ENCODE assay signal across 1 cellular context in the genomic region with DNA sequence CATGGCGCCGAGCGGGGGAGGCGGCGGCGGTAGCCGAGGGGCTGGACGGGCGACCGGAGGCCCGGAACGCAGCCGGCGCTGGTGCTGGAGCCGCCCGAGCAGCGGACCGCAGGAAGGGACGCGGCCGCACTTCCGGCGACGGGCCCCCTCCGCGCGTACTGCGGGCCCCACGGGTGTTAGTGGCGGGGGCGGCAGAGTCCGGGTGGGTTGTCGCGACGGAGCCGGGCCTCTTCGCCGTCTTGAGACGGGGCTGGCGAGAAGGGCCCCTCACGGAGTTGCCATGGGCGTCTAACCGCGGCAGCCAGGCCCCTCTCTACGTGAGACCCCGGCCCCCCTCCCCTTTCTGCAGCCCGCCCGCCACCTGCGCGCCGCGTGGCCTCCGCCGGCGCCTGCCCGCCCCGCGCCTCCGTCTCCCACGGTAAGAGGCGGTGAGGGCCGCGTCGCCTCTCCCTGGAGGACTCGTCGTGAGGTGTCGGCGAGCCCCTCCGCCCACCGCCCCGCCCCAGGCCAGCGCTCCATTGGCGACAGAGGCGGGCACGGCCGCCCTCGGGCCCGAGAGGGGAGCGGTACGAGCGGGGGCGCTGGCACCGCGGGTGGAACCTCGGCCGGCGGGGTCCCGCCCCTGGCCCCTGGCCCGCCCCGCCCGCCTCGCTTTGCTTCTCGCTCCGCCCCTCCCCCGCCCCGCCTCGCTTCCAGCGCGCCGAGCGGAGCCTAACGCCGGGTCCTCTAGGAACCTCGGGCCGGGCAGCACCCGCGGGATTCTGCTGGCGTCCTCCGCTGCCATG.
TF ChIP-seq lines count a peak whose summit lies in the region.

A gene with protein sequence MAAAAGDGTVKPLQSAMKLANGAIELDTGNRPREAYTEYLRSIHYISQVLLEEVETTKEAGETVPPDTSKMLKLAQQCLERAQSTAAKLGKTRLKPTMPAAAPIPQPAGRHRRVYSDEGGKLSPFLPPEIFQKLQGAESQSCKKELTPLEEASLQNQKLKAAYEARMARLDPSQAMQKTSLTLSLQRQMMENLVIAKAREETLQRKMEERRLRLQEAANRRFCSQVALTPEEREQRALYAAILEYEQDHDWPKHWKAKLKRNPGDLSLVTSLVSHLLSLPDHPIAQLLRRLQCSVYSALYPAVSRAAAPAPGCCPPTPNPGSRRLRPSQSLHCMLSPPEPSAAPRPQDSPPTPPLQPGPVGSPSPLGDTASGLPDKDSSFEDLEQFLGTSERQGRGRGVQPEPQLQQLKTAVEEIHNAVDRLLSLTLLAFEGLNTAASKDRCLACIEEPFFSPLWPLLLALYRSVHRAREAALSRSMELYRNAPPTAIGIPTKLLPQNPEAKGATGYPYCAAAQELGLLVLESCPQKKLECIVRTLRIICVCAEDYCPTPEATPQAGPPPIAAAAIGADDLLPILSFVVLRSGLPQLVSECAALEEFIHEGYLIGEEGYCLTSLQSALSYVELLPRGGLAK (minus strand): TSS at position 40 of the 785 bp plus-strand sequence. CDS start 37 bp downstream, at position 3.
A gene with protein sequence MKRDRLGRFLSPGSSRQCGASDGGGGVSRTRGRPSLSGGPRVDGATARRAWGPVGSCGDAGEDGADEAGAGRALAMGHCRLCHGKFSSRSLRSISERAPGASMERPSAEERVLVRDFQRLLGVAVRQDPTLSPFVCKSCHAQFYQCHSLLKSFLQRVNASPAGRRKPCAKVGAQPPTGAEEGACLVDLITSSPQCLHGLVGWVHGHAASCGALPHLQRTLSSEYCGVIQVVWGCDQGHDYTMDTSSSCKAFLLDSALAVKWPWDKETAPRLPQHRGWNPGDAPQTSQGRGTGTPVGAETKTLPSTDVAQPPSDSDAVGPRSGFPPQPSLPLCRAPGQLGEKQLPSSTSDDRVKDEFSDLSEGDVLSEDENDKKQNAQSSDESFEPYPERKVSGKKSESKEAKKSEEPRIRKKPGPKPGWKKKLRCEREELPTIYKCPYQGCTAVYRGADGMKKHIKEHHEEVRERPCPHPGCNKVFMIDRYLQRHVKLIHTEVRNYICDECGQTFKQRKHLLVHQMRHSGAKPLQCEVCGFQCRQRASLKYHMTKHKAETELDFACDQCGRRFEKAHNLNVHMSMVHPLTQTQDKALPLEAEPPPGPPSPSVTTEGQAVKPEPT (plus strand): TSS at position 679 of the 785 bp plus-strand sequence. CDS start 104 bp downstream, at position 783.

TF ChIP-seq in K562, 482 proteins besides CTCF, POLR2A, EP300 and RAD21 (continued from another document and continues in another):
- TF ChIP-seq, protein P1, sequence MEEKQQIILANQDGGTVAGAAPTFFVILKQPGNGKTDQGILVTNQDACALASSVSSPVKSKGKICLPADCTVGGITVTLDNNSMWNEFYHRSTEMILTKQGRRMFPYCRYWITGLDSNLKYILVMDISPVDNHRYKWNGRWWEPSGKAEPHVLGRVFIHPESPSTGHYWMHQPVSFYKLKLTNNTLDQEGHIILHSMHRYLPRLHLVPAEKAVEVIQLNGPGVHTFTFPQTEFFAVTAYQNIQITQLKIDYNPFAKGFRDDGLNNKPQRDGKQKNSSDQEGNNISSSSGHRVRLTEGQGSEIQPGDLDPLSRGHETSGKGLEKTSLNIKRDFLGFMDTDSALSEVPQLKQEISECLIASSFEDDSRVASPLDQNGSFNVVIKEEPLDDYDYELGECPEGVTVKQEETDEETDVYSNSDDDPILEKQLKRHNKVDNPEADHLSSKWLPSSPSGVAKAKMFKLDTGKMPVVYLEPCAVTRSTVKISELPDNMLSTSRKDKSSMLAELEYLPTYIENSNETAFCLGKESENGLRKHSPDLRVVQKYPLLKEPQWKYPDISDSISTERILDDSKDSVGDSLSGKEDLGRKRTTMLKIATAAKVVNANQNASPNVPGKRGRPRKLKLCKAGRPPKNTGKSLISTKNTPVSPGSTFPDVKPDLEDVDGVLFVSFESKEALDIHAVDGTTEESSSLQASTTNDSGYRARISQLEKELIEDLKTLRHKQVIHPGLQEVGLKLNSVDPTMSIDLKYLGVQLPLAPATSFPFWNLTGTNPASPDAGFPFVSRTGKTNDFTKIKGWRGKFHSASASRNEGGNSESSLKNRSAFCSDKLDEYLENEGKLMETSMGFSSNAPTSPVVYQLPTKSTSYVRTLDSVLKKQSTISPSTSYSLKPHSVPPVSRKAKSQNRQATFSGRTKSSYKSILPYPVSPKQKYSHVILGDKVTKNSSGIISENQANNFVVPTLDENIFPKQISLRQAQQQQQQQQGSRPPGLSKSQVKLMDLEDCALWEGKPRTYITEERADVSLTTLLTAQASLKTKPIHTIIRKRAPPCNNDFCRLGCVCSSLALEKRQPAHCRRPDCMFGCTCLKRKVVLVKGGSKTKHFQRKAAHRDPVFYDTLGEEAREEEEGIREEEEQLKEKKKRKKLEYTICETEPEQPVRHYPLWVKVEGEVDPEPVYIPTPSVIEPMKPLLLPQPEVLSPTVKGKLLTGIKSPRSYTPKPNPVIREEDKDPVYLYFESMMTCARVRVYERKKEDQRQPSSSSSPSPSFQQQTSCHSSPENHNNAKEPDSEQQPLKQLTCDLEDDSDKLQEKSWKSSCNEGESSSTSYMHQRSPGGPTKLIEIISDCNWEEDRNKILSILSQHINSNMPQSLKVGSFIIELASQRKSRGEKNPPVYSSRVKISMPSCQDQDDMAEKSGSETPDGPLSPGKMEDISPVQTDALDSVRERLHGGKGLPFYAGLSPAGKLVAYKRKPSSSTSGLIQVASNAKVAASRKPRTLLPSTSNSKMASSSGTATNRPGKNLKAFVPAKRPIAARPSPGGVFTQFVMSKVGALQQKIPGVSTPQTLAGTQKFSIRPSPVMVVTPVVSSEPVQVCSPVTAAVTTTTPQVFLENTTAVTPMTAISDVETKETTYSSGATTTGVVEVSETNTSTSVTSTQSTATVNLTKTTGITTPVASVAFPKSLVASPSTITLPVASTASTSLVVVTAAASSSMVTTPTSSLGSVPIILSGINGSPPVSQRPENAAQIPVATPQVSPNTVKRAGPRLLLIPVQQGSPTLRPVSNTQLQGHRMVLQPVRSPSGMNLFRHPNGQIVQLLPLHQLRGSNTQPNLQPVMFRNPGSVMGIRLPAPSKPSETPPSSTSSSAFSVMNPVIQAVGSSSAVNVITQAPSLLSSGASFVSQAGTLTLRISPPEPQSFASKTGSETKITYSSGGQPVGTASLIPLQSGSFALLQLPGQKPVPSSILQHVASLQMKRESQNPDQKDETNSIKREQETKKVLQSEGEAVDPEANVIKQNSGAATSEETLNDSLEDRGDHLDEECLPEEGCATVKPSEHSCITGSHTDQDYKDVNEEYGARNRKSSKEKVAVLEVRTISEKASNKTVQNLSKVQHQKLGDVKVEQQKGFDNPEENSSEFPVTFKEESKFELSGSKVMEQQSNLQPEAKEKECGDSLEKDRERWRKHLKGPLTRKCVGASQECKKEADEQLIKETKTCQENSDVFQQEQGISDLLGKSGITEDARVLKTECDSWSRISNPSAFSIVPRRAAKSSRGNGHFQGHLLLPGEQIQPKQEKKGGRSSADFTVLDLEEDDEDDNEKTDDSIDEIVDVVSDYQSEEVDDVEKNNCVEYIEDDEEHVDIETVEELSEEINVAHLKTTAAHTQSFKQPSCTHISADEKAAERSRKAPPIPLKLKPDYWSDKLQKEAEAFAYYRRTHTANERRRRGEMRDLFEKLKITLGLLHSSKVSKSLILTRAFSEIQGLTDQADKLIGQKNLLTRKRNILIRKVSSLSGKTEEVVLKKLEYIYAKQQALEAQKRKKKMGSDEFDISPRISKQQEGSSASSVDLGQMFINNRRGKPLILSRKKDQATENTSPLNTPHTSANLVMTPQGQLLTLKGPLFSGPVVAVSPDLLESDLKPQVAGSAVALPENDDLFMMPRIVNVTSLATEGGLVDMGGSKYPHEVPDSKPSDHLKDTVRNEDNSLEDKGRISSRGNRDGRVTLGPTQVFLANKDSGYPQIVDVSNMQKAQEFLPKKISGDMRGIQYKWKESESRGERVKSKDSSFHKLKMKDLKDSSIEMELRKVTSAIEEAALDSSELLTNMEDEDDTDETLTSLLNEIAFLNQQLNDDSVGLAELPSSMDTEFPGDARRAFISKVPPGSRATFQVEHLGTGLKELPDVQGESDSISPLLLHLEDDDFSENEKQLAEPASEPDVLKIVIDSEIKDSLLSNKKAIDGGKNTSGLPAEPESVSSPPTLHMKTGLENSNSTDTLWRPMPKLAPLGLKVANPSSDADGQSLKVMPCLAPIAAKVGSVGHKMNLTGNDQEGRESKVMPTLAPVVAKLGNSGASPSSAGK (IDR thresholded peaks at IDR 0.05), result peak; percentile 59
- peak; percentile 30; the same call in 1 of the 2 replicates for TF ChIP-seq JUND (IDR thresholded peaks at IDR 0.05; ENCODE audit: borderline replicate concordance, low read depth, low read length)
- no peak; the same call in 2 of the 3 replicates for TF ChIP-seq JUND (tag; IDR thresholded peaks at IDR 0.05; ENCODE audit: borderline replicate concordance, low read depth, low read length)
- TF ChIP-seq ZNF79 (CRISPR knock-in tag; IDR thresholded peaks at IDR 0.05; ENCODE audit: low read depth), result no peak
- TF ChIP-seq BHLHE40 (IDR thresholded peaks at IDR 0.05; ENCODE audit: low read length), result no peak
- TF ChIP-seq, protein P2, sequence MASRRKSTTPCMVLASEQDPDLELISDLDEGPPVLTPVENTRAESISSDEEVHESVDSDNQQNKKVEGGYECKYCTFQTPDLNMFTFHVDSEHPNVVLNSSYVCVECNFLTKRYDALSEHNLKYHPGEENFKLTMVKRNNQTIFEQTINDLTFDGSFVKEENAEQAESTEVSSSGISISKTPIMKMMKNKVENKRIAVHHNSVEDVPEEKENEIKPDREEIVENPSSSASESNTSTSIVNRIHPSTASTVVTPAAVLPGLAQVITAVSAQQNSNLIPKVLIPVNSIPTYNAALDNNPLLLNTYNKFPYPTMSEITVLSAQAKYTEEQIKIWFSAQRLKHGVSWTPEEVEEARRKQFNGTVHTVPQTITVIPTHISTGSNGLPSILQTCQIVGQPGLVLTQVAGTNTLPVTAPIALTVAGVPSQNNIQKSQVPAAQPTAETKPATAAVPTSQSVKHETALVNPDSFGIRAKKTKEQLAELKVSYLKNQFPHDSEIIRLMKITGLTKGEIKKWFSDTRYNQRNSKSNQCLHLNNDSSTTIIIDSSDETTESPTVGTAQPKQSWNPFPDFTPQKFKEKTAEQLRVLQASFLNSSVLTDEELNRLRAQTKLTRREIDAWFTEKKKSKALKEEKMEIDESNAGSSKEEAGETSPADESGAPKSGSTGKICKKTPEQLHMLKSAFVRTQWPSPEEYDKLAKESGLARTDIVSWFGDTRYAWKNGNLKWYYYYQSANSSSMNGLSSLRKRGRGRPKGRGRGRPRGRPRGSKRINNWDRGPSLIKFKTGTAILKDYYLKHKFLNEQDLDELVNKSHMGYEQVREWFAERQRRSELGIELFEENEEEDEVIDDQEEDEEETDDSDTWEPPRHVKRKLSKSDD (conservative IDR thresholded peaks at IDR 0.05; ENCODE audit: low read length), result no peak
- TF ChIP-seq HNRNPL (IDR thresholded peaks at IDR 0.05; ENCODE audit: low read depth, low read length), result peak; percentile 24
- TF ChIP-seq, protein P3, sequence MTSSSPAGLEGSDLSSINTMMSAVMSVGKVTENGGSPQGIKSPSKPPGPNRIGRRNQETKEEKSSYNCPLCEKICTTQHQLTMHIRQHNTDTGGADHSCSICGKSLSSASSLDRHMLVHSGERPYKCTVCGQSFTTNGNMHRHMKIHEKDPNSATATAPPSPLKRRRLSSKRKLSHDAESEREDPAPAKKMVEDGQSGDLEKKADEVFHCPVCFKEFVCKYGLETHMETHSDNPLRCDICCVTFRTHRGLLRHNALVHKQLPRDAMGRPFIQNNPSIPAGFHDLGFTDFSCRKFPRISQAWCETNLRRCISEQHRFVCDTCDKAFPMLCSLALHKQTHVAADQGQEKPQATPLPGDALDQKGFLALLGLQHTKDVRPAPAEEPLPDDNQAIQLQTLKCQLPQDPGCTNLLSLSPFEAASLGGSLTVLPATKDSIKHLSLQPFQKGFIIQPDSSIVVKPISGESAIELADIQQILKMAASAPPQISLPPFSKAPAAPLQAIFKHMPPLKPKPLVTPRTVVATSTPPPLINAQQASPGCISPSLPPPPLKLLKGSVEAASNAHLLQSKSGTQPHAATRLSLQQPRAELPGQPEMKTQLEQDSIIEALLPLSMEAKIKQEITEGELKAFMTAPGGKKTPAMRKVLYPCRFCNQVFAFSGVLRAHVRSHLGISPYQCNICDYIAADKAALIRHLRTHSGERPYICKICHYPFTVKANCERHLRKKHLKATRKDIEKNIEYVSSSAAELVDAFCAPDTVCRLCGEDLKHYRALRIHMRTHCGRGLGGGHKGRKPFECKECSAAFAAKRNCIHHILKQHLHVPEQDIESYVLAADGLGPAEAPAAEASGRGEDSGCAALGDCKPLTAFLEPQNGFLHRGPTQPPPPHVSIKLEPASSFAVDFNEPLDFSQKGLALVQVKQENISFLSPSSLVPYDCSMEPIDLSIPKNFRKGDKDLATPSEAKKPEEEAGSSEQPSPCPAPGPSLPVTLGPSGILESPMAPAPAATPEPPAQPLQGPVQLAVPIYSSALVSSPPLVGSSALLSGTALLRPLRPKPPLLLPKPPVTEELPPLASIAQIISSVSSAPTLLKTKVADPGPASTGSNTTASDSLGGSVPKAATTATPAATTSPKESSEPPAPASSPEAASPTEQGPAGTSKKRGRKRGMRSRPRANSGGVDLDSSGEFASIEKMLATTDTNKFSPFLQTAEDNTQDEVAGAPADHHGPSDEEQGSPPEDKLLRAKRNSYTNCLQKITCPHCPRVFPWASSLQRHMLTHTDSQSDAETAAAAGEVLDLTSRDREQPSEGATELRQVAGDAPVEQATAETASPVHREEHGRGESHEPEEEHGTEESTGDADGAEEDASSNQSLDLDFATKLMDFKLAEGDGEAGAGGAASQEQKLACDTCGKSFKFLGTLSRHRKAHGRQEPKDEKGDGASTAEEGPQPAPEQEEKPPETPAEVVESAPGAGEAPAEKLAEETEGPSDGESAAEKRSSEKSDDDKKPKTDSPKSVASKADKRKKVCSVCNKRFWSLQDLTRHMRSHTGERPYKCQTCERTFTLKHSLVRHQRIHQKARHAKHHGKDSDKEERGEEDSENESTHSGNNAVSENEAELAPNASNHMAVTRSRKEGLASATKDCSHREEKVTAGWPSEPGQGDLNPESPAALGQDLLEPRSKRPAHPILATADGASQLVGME (CRISPR knock-in tag; IDR thresholded peaks at IDR 0.05), result 0 out of 2 replicates have a peak, but pooled peaks have one; percentile 17
- peak; percentile 58 for TF ChIP-seq POLR2H (tag; IDR thresholded peaks at IDR 0.05; ENCODE audit: low read depth)
- TF ChIP-seq COPS2 (conservative IDR thresholded peaks at IDR 0.05), result no peak
- TF ChIP-seq TEAD2 (tag; IDR thresholded peaks at IDR 0.05), result no peak
- no peak for TF ChIP-seq BDP1 (IDR thresholded peaks at IDR 0.05; ENCODE audit: insufficient read depth, insufficient read length)
- TF ChIP-seq, protein P4, sequence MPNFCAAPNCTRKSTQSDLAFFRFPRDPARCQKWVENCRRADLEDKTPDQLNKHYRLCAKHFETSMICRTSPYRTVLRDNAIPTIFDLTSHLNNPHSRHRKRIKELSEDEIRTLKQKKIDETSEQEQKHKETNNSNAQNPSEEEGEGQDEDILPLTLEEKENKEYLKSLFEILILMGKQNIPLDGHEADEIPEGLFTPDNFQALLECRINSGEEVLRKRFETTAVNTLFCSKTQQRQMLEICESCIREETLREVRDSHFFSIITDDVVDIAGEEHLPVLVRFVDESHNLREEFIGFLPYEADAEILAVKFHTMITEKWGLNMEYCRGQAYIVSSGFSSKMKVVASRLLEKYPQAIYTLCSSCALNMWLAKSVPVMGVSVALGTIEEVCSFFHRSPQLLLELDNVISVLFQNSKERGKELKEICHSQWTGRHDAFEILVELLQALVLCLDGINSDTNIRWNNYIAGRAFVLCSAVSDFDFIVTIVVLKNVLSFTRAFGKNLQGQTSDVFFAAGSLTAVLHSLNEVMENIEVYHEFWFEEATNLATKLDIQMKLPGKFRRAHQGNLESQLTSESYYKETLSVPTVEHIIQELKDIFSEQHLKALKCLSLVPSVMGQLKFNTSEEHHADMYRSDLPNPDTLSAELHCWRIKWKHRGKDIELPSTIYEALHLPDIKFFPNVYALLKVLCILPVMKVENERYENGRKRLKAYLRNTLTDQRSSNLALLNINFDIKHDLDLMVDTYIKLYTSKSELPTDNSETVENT (CRISPR knock-in tag; IDR thresholded peaks at IDR 0.05), result peak; percentile 82; the same call in 1 of the 2 replicates
- no peak for TF ChIP-seq CBFB (CRISPR knock-in tag; IDR thresholded peaks at IDR 0.05)
- no peak for TF ChIP-seq KLF16 (IDR thresholded peaks at IDR 0.05)
- TF ChIP-seq PRPF4 (IDR thresholded peaks at IDR 0.05; ENCODE audit: insufficient read depth, low read depth, low read length, poor library complexity, severe bottlenecking), result peak; percentile 31
- no peak for TF ChIP-seq STAT5B (CRISPR knock-in tag; IDR thresholded peaks at IDR 0.05)
